In the genomic region with DNA sequence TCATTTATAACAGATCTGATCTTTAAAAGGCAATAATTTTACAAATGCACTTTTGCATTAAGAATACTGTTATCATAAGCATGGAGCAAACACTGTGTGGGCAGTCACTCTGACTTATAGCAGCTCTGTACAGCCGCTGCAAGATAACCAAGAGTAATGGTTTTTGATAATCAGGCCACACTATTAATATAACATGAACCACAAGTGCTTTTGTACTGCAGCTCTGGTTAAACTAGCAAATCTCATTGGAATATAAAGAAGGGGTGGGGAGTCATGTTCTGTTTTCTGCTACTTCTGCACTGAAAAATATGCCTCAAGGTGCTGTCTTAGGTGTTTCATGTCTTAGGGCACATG, we compare ENCODE assay signal across 29 cellular contexts.
DNase-seq lines count a peak whose midpoint lies in the region; ATAC-seq lines count a peak whose summit lies in the region.
"Had no signal": no experiment of that assay in that cellular context is flagged by ENCODE, and none has a peak within 500 bp of the region (broad histone marks: within the 10 kb centered on the region; RNA-seq: fewer than 3 reads in every experiment).

No MANE protein-coding gene starts in this region.

- H3K4me3 ChIP-seq in SK-N-MC (no peak overlapping the region), iPS-18a (ENCODE audit: low read length) (peak overlapping the region; percentile 34)
- H3K4me3 ChIP-seq: esophagus muscularis mucosa, HAP-1, right lobe of liver had no signal

- peaks cover 10% of the 10 kb centered on the region for H3K27me3 ChIP-seq in iPS-18a (ENCODE audit: control insufficient read depth, insufficient read depth, low read length)
- H3K27me3 ChIP-seq: esophagus muscularis mucosa, right lobe of liver, tibial nerve had no signal

- H3K4me1 ChIP-seq in iPS-18a (ENCODE audit: control insufficient read depth, low read depth, low read length): peaks cover 45% of the 10 kb centered on the region
- H3K4me1 ChIP-seq: right lobe of liver had no signal

- ATAC-seq in GM21423 (IDR thresholded peaks at IDR 0.05; ENCODE audit: unreplicated experiment): no peak
- no peak for ATAC-seq in GM18511 (IDR thresholded peaks at IDR 0.05; ENCODE audit: unreplicated experiment)
- ATAC-seq: activated naive CD8-positive, alpha-beta T cell treated with anti-CD3 and anti-CD28 coated beads, Interleukin-2, amount 50 U/mL, for 24 hours; CD8-positive, alpha-beta T cell; left colon; right lobe of liver had no signal

- H3K27ac ChIP-seq in SK-N-MC (0 out of 2 replicates have a peak overlapping the region, but pooled peaks have one; percentile 90), iPS-18a (ENCODE audit: low read length) (no peak overlapping the region)
- H3K27ac ChIP-seq: esophagus muscularis mucosa, HL-60 had no signal

- H3K36me3 ChIP-seq in SK-N-MC (ENCODE audit: insufficient read depth, low read length): no peaks in the 10 kb centered on the region
- no peaks in the 10 kb centered on the region for H3K36me3 ChIP-seq in iPS-18a (ENCODE audit: control insufficient read depth, low read depth, low read length)
- H3K36me3 ChIP-seq: esophagus muscularis mucosa, HAP-1, right lobe of liver, tibial nerve had no signal

- H3K9me3 ChIP-seq in SK-N-MC (ENCODE audit: low read depth, low read length) (no peaks in the 10 kb centered on the region), iPS-18a (ENCODE audit: control insufficient read depth, low read depth, low read length) (no peaks in the 10 kb centered on the region)
- H3K9me3 ChIP-seq: esophagus muscularis mucosa, HAP-1, right lobe of liver, tibial nerve had no signal

- H3K9ac ChIP-seq in SK-N-MC (ENCODE audit: insufficient read length): no peak overlapping the region
- H3K9ac ChIP-seq in iPS-18a (ENCODE audit: low read length): no peak overlapping the region

- DNase-seq in ELF-1 (ENCODE audit: low read depth, low spot score) (peak; percentile 2), SK-N-MC (ENCODE audit: low read depth, low spot score) (no peak), retina (peak; percentile 9), NCI-H82 (lab: John Stamatoyannopoulos, UW) (no peak), NCI-H2227 (lab: John Stamatoyannopoulos, UW; ENCODE audit: unreplicated experiment) (no peak)
- DNase-seq: ACHN; activated naive CD4-positive, alpha-beta T cell; activated naive CD8-positive, alpha-beta T cell treated with anti-CD3 and anti-CD28 coated beads, Interleukin-2, amount 50 U/mL, for 24 hours; activated T-cell treated with anti-CD3 and anti-CD28 coated beads, Interleukin-2, amount 50 U/mL, for 24 hours; CD8-positive, alpha-beta T cell; DMS 273 treated with DMSO at 0.1 percent for 48 hours; foreskin melanocyte; Karpas-422; left colon; NCI-H146; NCI-H2107; NCI-H774; posterior cingulate gyrus; right lobe of liver; SIG-M5; stimulated activated CD4-positive, alpha-beta T cell treated with anti-CD3 and anti-CD28 coated beads, Interleukin-12 subunit alpha, Interleukin-12 subunit beta, amount 100 ng/mL, for 4 hours; stimulated activated CD4-positive, alpha-beta T cell treated with anti-CD3 and anti-CD28 coated beads, Interleukin-4, amount 100 ng/mL, for 1 hour had no signal

Comparison
In these comparisons a context has a peak if more than half of its experiments do, and no peak if none do; other contexts are left out.
1. DNase-seq: peak in ELF-1 (single experiment) and retina (single experiment); none in SK-N-MC (single experiment), NCI-H82 (single experiment) and NCI-H2227 (single experiment).